ENCODE assay signal across 1 cellular context in the genomic region with DNA sequence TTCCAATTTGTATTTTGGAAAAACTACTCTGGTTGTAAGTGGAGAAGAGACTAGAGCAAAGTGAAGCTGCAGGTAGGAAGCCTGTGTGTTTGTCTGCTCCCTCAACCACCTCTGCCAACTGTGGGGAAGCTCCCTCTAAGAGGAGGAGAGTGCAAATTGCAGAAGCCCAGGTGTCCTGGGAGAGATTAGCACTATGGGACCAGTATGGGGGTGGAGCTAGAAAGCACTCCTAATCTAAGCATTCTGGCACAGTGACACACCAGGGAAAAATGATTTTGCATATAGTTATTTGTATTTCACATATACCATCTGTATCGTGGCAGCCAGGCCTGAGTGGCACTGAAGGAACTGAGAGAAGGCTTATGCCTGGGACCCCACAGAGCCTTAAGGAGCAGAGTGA.
TF ChIP-seq lines count a peak whose summit lies in the region.

No MANE protein-coding gene starts in this region.

TF ChIP-seq in IMR-90, 13 proteins besides CTCF, POLR2A, EP300 and RAD21:
- TF ChIP-seq MAFK (IDR thresholded peaks at IDR 0.05; ENCODE audit: low read depth, low read length) (no peak), CEBPB (IDR thresholded peaks at IDR 0.05; ENCODE audit: low read depth, low read length) (no peak), USF2 (IDR thresholded peaks at IDR 0.05; ENCODE audit: low read depth, low read length) (no peak), CHD1 (IDR thresholded peaks at IDR 0.05; ENCODE audit: low read depth, low read length) (no peak), BHLHE40 (IDR thresholded peaks at IDR 0.05; ENCODE audit: low read depth, low read length) (no peak), MXI1 (IDR thresholded peaks at IDR 0.05; ENCODE audit: borderline replicate concordance, low read depth, low read length) (no peak)
TF ChIP-seq in IMR-90: peak in this region for 0.
